In genomic region chr16:661184-661821, GRCh38 we compare ENCODE assay signal across 1 cellular context.
A peak's percentile ranks its signal among the peaks of the same experiment; 100 is the strongest.
TF ChIP-seq lines count a peak whose summit lies in the region.

No MANE protein-coding gene starts in this region.

TF ChIP-seq in GM12878, 131 proteins besides CTCF, POLR2A, EP300 and RAD21:
- TF ChIP-seq IKZF1 (conservative IDR thresholded peaks at IDR 0.05), result 0 out of 2 replicates have a peak, but pooled peaks have one; percentile 8
- peak; percentile 41; the same call in 1 of the 2 replicates for TF ChIP-seq LARP7 (IDR thresholded peaks at IDR 0.05)
- no peak for TF ChIP-seq ATF3 (IDR thresholded peaks at IDR 0.05; ENCODE audit: borderline replicate concordance, extremely low read depth, low read depth, low read length)
TF ChIP-seq in GM12878: peak in this region for 2.
